In the genomic region with DNA sequence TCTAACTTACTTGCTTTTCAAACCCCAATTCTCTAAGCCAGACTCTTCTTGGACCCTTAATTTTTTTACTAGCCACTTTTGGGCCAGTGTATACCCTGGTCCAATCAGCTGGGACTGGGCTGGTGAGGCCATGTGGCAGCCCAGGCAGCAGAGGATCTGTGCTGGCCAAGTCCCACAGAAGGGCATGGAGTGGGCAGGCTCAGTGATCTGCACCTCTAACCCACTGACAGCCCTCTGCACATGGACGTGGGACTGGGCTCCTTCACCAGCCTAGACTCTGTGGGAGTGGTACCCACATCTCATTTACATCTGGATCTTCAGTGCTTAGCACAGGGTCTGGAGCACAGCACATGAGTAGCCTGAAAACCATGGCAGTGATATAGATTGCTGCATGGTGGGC, we compare ENCODE assay signal across 31 cellular contexts. TPM values are rescaled to one million over a fixed set of nuclear protein-coding genes. Genes with fewer than 3 reads are reported as not detected.
"Had no signal": no experiment of that assay in that cellular context is flagged by ENCODE, and none has a peak within 500 bp of the region (broad histone marks: within the 10 kb centered on the region; RNA-seq: fewer than 3 reads in every experiment).

No MANE protein-coding gene starts in this region.

- H3K9me3 ChIP-seq: body of pancreas, gastrocnemius medialis had no signal

- H3K9me3 Mint-ChIP-seq: activated CD8-positive, alpha-beta T cell treated with anti-CD3 and anti-CD28 coated beads for 36 hours; activated naive CD4-positive, alpha-beta T cell treated with anti-CD3 and anti-CD28 coated beads for 36 hours; activated naive CD8-positive, alpha-beta T cell treated with anti-CD3 and anti-CD28 coated beads for 36 hours; activated T-cell treated with anti-CD3 and anti-CD28 coated beads, Interleukin-2, amount 50 U/mL, for 4 hours; activated T-helper 17 cell treated with anti-CD3 and anti-CD28 coated beads, Interleukin-2, amount 50 U/mL, for 72 hours; effector memory CD8-positive, alpha-beta T cell; WTC11 had no signal

- H3K27ac ChIP-seq: adrenal gland, body of pancreas, esophagus muscularis mucosa, foreskin keratinocyte, gastrocnemius medialis, heart left ventricle, VCaP had no signal

- H3K36me3 Mint-ChIP-seq: activated naive CD4-positive, alpha-beta T cell treated with anti-CD3 and anti-CD28 coated beads, Interleukin-2, amount 50 U/mL, for 24 hours; activated naive CD8-positive, alpha-beta T cell treated with anti-CD3 and anti-CD28 coated beads for 36 hours; WTC11 had no signal

- H3K36me3 ChIP-seq: adrenal gland, esophagus muscularis mucosa, gastrocnemius medialis, heart left ventricle had no signal

- H3K4me3 ChIP-seq: adrenal gland, body of pancreas, esophagus muscularis mucosa, gastrocnemius medialis, heart left ventricle had no signal

- H3K27me3 ChIP-seq: adrenal gland, body of pancreas, esophagus muscularis mucosa, gastrocnemius medialis had no signal

- H3K27ac Mint-ChIP-seq: activated CD8-positive, alpha-beta T cell treated with anti-CD3 and anti-CD28 coated beads for 36 hours; activated naive CD4-positive, alpha-beta T cell treated with anti-CD3 and anti-CD28 coated beads for 36 hours; activated naive CD4-positive, alpha-beta T cell treated with anti-CD3 and anti-CD28 coated beads, Interleukin-2, amount 50 U/mL, for 24 hours; activated naive CD8-positive, alpha-beta T cell treated with anti-CD3 and anti-CD28 coated beads for 36 hours; activated naive CD8-positive, alpha-beta T cell treated with anti-CD3 and anti-CD28 coated beads, Interleukin-2, amount 50 U/mL, for 24 hours; activated T-helper 17 cell treated with anti-CD3 and anti-CD28 coated beads, Interleukin-2, amount 50 U/mL, for 72 hours; effector memory CD8-positive, alpha-beta T cell; WTC11 had no signal

- H3K4me1 Mint-ChIP-seq: activated naive CD4-positive, alpha-beta T cell treated with anti-CD3 and anti-CD28 coated beads, Interleukin-2, amount 50 U/mL, for 24 hours; activated naive CD8-positive, alpha-beta T cell treated with anti-CD3 and anti-CD28 coated beads for 36 hours; activated naive CD8-positive, alpha-beta T cell treated with anti-CD3 and anti-CD28 coated beads, Interleukin-2, amount 50 U/mL, for 24 hours; activated T-helper 17 cell treated with anti-CD3 and anti-CD28 coated beads, Interleukin-2, amount 50 U/mL, for 72 hours had no signal

- H3K4me3 Mint-ChIP-seq: activated CD8-positive, alpha-beta T cell treated with anti-CD3 and anti-CD28 coated beads for 36 hours; activated naive CD4-positive, alpha-beta T cell treated with anti-CD3 and anti-CD28 coated beads for 36 hours; activated naive CD4-positive, alpha-beta T cell treated with anti-CD3 and anti-CD28 coated beads, Interleukin-2, amount 50 U/mL, for 24 hours; activated naive CD8-positive, alpha-beta T cell treated with anti-CD3 and anti-CD28 coated beads for 36 hours; activated naive CD8-positive, alpha-beta T cell treated with anti-CD3 and anti-CD28 coated beads, Interleukin-2, amount 50 U/mL, for 24 hours; activated T-cell treated with anti-CD3 and anti-CD28 coated beads, Interleukin-2, amount 50 U/mL, for 4 hours; activated T-helper 17 cell treated with anti-CD3 and anti-CD28 coated beads, Interleukin-2, amount 50 U/mL, for 72 hours; effector memory CD8-positive, alpha-beta T cell; WTC11 had no signal

- H3K4me1 ChIP-seq: adrenal gland, esophagus muscularis mucosa, foreskin keratinocyte, gastrocnemius medialis, heart left ventricle had no signal

- DNase-seq: activated CD4-positive, alpha-beta T cell treated with anti-CD3 and anti-CD28 coated beads for 1 hour; activated CD4-positive, alpha-beta T cell treated with anti-CD3 and anti-CD28 coated beads for 4 hours; activated CD8-positive, alpha-beta memory T cell treated with anti-CD3 and anti-CD28 coated beads for 24 hours; activated CD8-positive, alpha-beta T cell treated with anti-CD3 and anti-CD28 coated beads for 36 hours; activated effector memory CD4-positive, alpha-beta T cell treated with anti-CD3 and anti-CD28 coated beads, Interleukin-2, amount 50 U/mL, for 16 hours; activated naive CD4-positive, alpha-beta T cell treated with anti-CD3 and anti-CD28 coated beads for 36 hours; activated naive CD8-positive, alpha-beta T cell treated with anti-CD3 and anti-CD28 coated beads for 36 hours; activated naive CD8-positive, alpha-beta T cell treated with anti-CD3 and anti-CD28 coated beads, Interleukin-2, amount 50 U/mL, for 24 hours; activated T-cell treated with anti-CD3 and anti-CD28 coated beads, Interleukin-2, amount 50 U/mL, for 4 hours; adrenal gland; amygdala; aorta; body of pancreas; caudate nucleus; cortex of kidney; dermis blood vessel endothelial cell; effector CD4-positive, alpha-beta T cell; effector memory CD8-positive, alpha-beta T cell; erythroblast; foreskin keratinocyte; gastrocnemius medialis; glutamatergic neuron; heart left ventricle; T-helper 2 cell had no signal

RNA-seq across cellular contexts. Expression of a gene that starts 56.1 kb away (rescaled TPM):
- total RNA-seq: activated CD8-positive, alpha-beta T cell treated with anti-CD3 and anti-CD28 coated beads for 36 hours; activated naive CD4-positive, alpha-beta T cell treated with anti-CD3 and anti-CD28 coated beads for 36 hours; activated naive CD8-positive, alpha-beta T cell treated with anti-CD3 and anti-CD28 coated beads for 36 hours; activated T-cell treated with anti-CD3 and anti-CD28 coated beads, Interleukin-2, amount 50 U/mL, for 4 hours; activated T-helper 17 cell treated with anti-CD3 and anti-CD28 coated beads, Interleukin-2, amount 50 U/mL, for 72 hours; adrenal gland; aorta; body of pancreas; chondrocyte; dermis blood vessel endothelial cell; esophagus muscularis mucosa; foreskin keratinocyte; gastrocnemius medialis; heart left ventricle; T-helper 1 cell treated with Interleukin-12 subunit alpha and Interleukin-12 subunit beta and Interleukin-4 antibody, amounts not matched to agents 30 ng/mL and 1 ng/mL, for 36 hours; WTC11 had no signal
- polyA plus RNA-seq: adrenal gland, foreskin keratinocyte, heart left ventricle had no signal
